Comparison of ENCODE assay signal across 20 cellular contexts in the genomic region with DNA sequence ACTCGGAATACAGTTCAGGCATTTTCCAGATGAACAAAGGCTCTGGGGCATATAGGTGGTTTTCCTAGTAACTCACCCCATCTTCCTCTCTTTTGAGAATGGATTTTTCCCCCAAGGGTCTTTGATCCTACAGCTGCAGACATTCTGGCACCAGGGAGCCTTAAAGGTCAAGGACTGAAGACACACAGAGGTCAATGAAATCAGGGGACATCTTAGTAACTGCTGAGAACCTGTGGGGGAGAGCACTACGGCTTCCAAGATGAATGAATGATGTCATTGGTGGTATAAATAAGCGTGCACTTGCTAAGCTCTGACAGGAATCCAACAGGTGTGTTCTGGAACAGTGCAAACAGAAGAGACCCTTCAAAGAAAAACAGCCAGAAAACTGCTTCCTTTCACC. TPM values are rescaled to one million over a fixed set of nuclear protein-coding genes. Genes with fewer than 3 reads are reported as not detected.
DNase-seq lines count a peak whose midpoint lies in the region; ATAC-seq, FAIRE-seq and TF ChIP-seq lines count a peak whose summit lies in the region.
"Had no signal": no experiment of that assay in that cellular context is flagged by ENCODE, and none has a peak within 500 bp of the region (broad histone marks: within the 10 kb centered on the region; RNA-seq: fewer than 3 reads in every experiment).

No MANE protein-coding gene starts in this region.

- H3K9me3 ChIP-seq in HEK293 (ENCODE audit: control insufficient read depth, insufficient read depth, low read depth, low read length) (no peaks in the 10 kb centered on the region), HepG2 (ENCODE audit: low read length) (no peaks in the 10 kb centered on the region), pancreas (no peaks in the 10 kb centered on the region)
- H3K9me3 ChIP-seq: HAP-1, MG63 had no signal

- no peak for TF ChIP-seq RAD21 in HepG2 (CRISPR knock-in tag; IDR thresholded peaks at IDR 0.05)

- no peaks in the 10 kb centered on the region for H3K27me3 Mint-ChIP-seq in osteocyte (ENCODE audit: unreplicated experiment)

- H3K27me3 ChIP-seq in ACC112 (ENCODE audit: insufficient read depth, low read length) (no peaks in the 10 kb centered on the region), HepG2 (ENCODE audit: control insufficient read depth in 1 of 2, insufficient read depth in 2 of 2, low read length in 2 of 2) (no peaks in the 10 kb centered on the region), pancreas (no peaks in the 10 kb centered on the region)
- H3K27me3 ChIP-seq: MG63 had no signal

- H3K27ac ChIP-seq in ACC112 (ENCODE audit: low read depth, low read length) (peak overlapping the region; percentile 73; the same call in 1 of the 2 replicates), HEK293 (ENCODE audit: extremely low read depth, low read depth, low read length) (no peak overlapping the region), HepG2 (ENCODE audit: extremely low read length, insufficient read depth, low read length) (peak overlapping the region; percentile 32), pancreas (no peak overlapping the region)

- H3K79me2 ChIP-seq in ACC112 (ENCODE audit: control insufficient read depth, insufficient read depth, low read length, unreplicated experiment) (no peaks in the 10 kb centered on the region), HepG2 (ENCODE audit: insufficient read depth, low read length) (no peaks in the 10 kb centered on the region)

- POLR2A ChIA-PET in HEK293 (lab: Yijun Ruan, JAX), result interaction anchor here (0.6 kb wide), 1 partner anchor 401 kb away, joined by 3 read pairs; no protein-coding TSS in a partner anchor
- POLR2A ChIA-PET in HepG2 (lab: Yijun Ruan, JAX), result interaction anchor here (1.2 kb wide), 1 partner anchor 36 kb away, joined by 3 read pairs; the partner anchor contains the start of gene TMEM212

- FAIRE-seq in HepG2 (lab: Jason Lieb, UNC) (no peak), pancreas (lab: Jason Lieb, UNC) (no peak)

- peak; percentile 57 for DNase-seq in HepG2 (ENCODE audit: low spot score)
- no peak for DNase-seq in osteocyte (ENCODE audit: extremely low spot score, unreplicated experiment)
- no peak for DNase-seq in pancreas
- DNase-seq in RPMI8226, result no peak
- DNase-seq: CD8-positive, alpha-beta memory T cell; KG1; MG63; NCI-H1105; NCI-H1694 treated with DMSO at 0.1 percent for 48 hours; NCI-H446; NCI-H774 had no signal

- H3K36me3 ChIP-seq in ACC112 (ENCODE audit: insufficient read depth, low read length) (no peaks in the 10 kb centered on the region), HEK293 (ENCODE audit: control insufficient read depth in 2 of 2, insufficient read depth in 1 of 2, low read length in 2 of 2) (no peaks in the 10 kb centered on the region), HepG2 (replicated peaks in 1 of 2; ENCODE audit: control insufficient read depth in 1 of 2, insufficient read depth in 2 of 2, low read length in 2 of 2) (no peaks in the 10 kb centered on the region), pancreas (no peaks in the 10 kb centered on the region)
- H3K36me3 ChIP-seq: HAP-1, MG63 had no signal

- H3K9ac ChIP-seq in HepG2 (ENCODE audit: insufficient read depth, low read depth, low read length), result no peak overlapping the region

- intact Hi-C loops in HepG2 (cut with micrococcal nuclease; ENCODE audit: unreplicated experiment), result no loop called here
- intact Hi-C loops in pancreas (cut with DNase I), result no loop called here

- TF ChIP-seq CTCF in HEK293 (tag by site-specific recombination; IDR thresholded peaks at IDR 0.05) (no peak), HepG2 (CRISPR knock-in tag; IDR thresholded peaks at IDR 0.05) (no peak), osteocyte (IDR thresholded peaks at IDR 0.05) (no peak), pancreas (IDR thresholded peaks at IDR 0.05) (no peak)

- H3K4me2 ChIP-seq in HepG2 (ENCODE audit: low read depth, low read length), result 0 out of 2 replicates have a peak overlapping the region, but pooled peaks have one; percentile 10

- ATAC-seq in HepG2 (no peak), GM19397 (IDR thresholded peaks at IDR 0.05; ENCODE audit: unreplicated experiment) (no peak), HG03521 (IDR thresholded peaks at IDR 0.05; ENCODE audit: unreplicated experiment) (no peak), pancreas (no peak)
- ATAC-seq: Right ventricle myocardium inferior had no signal

- H3K4me1 ChIP-seq in ACC112 (ENCODE audit: control insufficient read depth, insufficient read depth, low read length, unreplicated experiment) (peaks cover 41% of the 10 kb centered on the region), HEK293 (ENCODE audit: control insufficient read depth, insufficient read depth, low read length) (peaks cover 3% of the 10 kb centered on the region; the same call in 1 of the 2 replicates), HepG2 (ENCODE audit: insufficient read depth, low read length) (peaks cover 94% of the 10 kb centered on the region), pancreas (peaks cover 0 to 12% (median 7%) of the 10 kb centered on the region in 3 donors)

- CTCF ChIA-PET in HEK293 (lab: Yijun Ruan, JAX), result no interaction called here
- CTCF ChIA-PET in HepG2 (lab: Yijun Ruan, JAX; ENCODE audit: low intra/inter-chr PET ratio, low total read pairs), result no interaction called here

- BruUV-seq in HepG2 (replicated peaks; lab: Mats Ljungman, UMichigan), result no TSS peak

- H2AFZ ChIP-seq in ACC112 (ENCODE audit: low read length, unreplicated experiment), result no peak overlapping the region
- H2AFZ ChIP-seq in HepG2 (ENCODE audit: low read length), result peak overlapping the region; percentile 48

- peak in 1 of 2 experiments; percentile 73; a peak in 2 of 4 replicates for TF ChIP-seq EP300 in HepG2 (IDR thresholded peaks at IDR 0.05; ENCODE audit: low read depth in 2 of 2, low read length in 2 of 2)
- TF ChIP-seq EP300 in HepG2 (CRISPR knock-in tag; IDR thresholded peaks at IDR 0.05; ENCODE audit: borderline replicate concordance), result no peak

- H3K4me3 Mint-ChIP-seq in osteocyte (ENCODE audit: unreplicated experiment), result no peak overlapping the region
- H3K4me3 Mint-ChIP-seq: CD8-positive, alpha-beta memory T cell had no signal

- H4K20me1 ChIP-seq in HepG2 (ENCODE audit: insufficient read depth, low read length), result no peaks in the 10 kb centered on the region

- H3K27ac Mint-ChIP-seq in osteocyte (ENCODE audit: unreplicated experiment), result peak overlapping the region; percentile 37
- H3K27ac Mint-ChIP-seq: CD8-positive, alpha-beta memory T cell had no signal

- no peak for TF ChIP-seq POLR2A in HepG2 (IDR thresholded peaks at IDR 0.05; ENCODE audit: insufficient read depth in 1 of 2, low read depth in 2 of 2, low read length in 2 of 2)

- H3K4me3 ChIP-seq in ACC112 (ENCODE audit: low read depth, low read length) (no peak overlapping the region), HEK293 (ENCODE audit: low read depth, low read length) (no peak overlapping the region), HepG2 (replicated peaks in 1 of 3; ENCODE audit: insufficient read depth in 1 of 3, low read depth in 2 of 3, low read length in 3 of 3) (no peak overlapping the region), pancreas (no peak overlapping the region)
- H3K4me3 ChIP-seq: HAP-1, MG63 had no signal

- H3K9me3 Mint-ChIP-seq in osteocyte (ENCODE audit: unreplicated experiment), result no peaks in the 10 kb centered on the region
- H3K9me3 Mint-ChIP-seq: CD8-positive, alpha-beta memory T cell had no signal

- in situ Hi-C loops in HepG2 (cut with HindIII; ENCODE audit: extremely low pct_ligation_motif_present, low pct_unique_long_range_greater_than_20kb), result no loop called here

- WGBS in HepG2 (ENCODE audit: low lambda C conversion rate), result 65% methylated on average over 3 of the region's 3 CpGs
- 91 to 93% methylated on average over 3 of the region's 3 CpGs for WGBS in pancreas, 2 donors

- no peaks in the 10 kb centered on the region for H3K36me3 Mint-ChIP-seq in osteocyte (ENCODE audit: unreplicated experiment)
- H3K36me3 Mint-ChIP-seq: CD8-positive, alpha-beta memory T cell had no signal

- peaks cover 64% of the 10 kb centered on the region for H3K4me1 Mint-ChIP-seq in osteocyte (ENCODE audit: unreplicated experiment)
- H3K4me1 Mint-ChIP-seq: CD8-positive, alpha-beta memory T cell had no signal

TF ChIP-seq in HepG2, 621 proteins besides CTCF, POLR2A, EP300 and RAD21 (continues in another document):
- TF ChIP-seq NR2F6 (IDR thresholded peaks at IDR 0.05) (peak; percentile 68), NR2F6 (CRISPR knock-in tag; IDR thresholded peaks at IDR 0.05) (no peak), AKAP8 (CRISPR knock-in tag; IDR thresholded peaks at IDR 0.05) (no peak), MED1 (CRISPR knock-in tag; IDR thresholded peaks at IDR 0.05) (peak; percentile 27; the same call in 1 of the 2 replicates), SALL1 (CRISPR knock-in tag; IDR thresholded peaks at IDR 0.05) (no peak), KAT7 (CRISPR knock-in tag; IDR thresholded peaks at IDR 0.05; ENCODE audit: borderline replicate concordance) (no peak), ATF7 (IDR thresholded peaks at IDR 0.05) (0 out of 2 replicates have a peak, but pooled peaks have one; percentile 38), ATF7 (CRISPR knock-in tag; IDR thresholded peaks at IDR 0.05) (no peak)

RNA-seq across cellular contexts. Expression of gene TMEM212, which starts 36.3 kb away (rescaled TPM):
- total RNA-seq in HepG2 (2016; rRNA removed; fragmentation: Illumina TruSeq; extraction: Trizol), result not detected in 2 replicates
- total RNA-seq in HepG2 (2016; cell fraction: cytosol; rRNA removed; fragmentation: Illumina TruSeq; extraction: Trizol; ENCODE audit: low read depth), result not detected in 2 replicates
- not detected in 2 replicates for total RNA-seq in HepG2 (2016; cell fraction: insoluble cytoplasmic fraction; rRNA removed; fragmentation: Illumina TruSeq; extraction: Trizol)
- not detected in 2 replicates for total RNA-seq in HepG2 (2016; cell fraction: membrane; rRNA removed; fragmentation: Illumina TruSeq; extraction: Trizol)
- not detected in 2 replicates for total RNA-seq in HepG2 (2016; cell fraction: nucleus; rRNA removed; fragmentation: Illumina TruSeq; extraction: Trizol)
- polyA plus RNA-seq in HepG2 (2011; rRNA removed), result not detected in 2 replicates
- 0.06 TPM in 1 of 2 replicates, not detected in the other for polyA plus RNA-seq in HepG2 (2011; cell fraction: cytosol; rRNA removed)
- 0.33 TPM in 1 of 2 replicates, not detected in the other for polyA plus RNA-seq in HepG2 (2011; cell fraction: nucleus; rRNA removed)
- polyA plus RNA-seq in HepG2 (2012), result not detected in 2 replicates
- polyA plus RNA-seq in HepG2 (2016; cell fraction: cytosol; fragmentation: Illumina TruSeq; extraction: Trizol; ENCODE audit: low read depth), result not detected in 2 replicates
- polyA plus RNA-seq in HepG2 (2016; cell fraction: insoluble cytoplasmic fraction; fragmentation: Illumina TruSeq; extraction: Trizol; ENCODE audit: low read depth), result not detected in 2 replicates
- polyA plus RNA-seq in HepG2 (2016; cell fraction: membrane; fragmentation: Illumina TruSeq; extraction: Trizol; ENCODE audit: low read depth), result not detected in 2 replicates
- polyA plus RNA-seq in HepG2 (2016; cell fraction: nucleus; fragmentation: Illumina TruSeq; extraction: Trizol; ENCODE audit: insufficient read depth, low read depth), result not detected in 2 replicates
- polyA minus RNA-seq in HepG2 (2011; rRNA and poly(A)+ RNA removed; ENCODE audit: low replicate concordance), result not detected in 2 replicates
- polyA minus RNA-seq in HepG2 (2011; cell fraction: cytosol; rRNA and poly(A)+ RNA removed), result not detected in 2 replicates
- 1.2 TPM in 1 of 2 replicates, not detected in the other for polyA minus RNA-seq in HepG2 (2011; cell fraction: nucleus; rRNA and poly(A)+ RNA removed)
- total RNA-seq in osteocyte, result not detected in 2 replicates
- not detected for total RNA-seq in pancreas
- polyA plus RNA-seq in pancreas, result not detected
- total RNA-seq: CD8-positive, alpha-beta memory T cell; HT1080; Right ventricle myocardium inferior had no signal
- polyA plus RNA-seq: AG04450; BJ; CD8-positive, alpha-beta memory T cell had no signal

Comparison
In these comparisons a context has a peak if more than half of its experiments do, and no peak if none do; other contexts are left out.
1. H3K27ac ChIP-seq: peak in ACC112 (single experiment) and HepG2 (single experiment); none in HEK293 (single experiment) and pancreas (0 of 4).